1 cellular context compared by ENCODE assay signal in the genomic region with DNA sequence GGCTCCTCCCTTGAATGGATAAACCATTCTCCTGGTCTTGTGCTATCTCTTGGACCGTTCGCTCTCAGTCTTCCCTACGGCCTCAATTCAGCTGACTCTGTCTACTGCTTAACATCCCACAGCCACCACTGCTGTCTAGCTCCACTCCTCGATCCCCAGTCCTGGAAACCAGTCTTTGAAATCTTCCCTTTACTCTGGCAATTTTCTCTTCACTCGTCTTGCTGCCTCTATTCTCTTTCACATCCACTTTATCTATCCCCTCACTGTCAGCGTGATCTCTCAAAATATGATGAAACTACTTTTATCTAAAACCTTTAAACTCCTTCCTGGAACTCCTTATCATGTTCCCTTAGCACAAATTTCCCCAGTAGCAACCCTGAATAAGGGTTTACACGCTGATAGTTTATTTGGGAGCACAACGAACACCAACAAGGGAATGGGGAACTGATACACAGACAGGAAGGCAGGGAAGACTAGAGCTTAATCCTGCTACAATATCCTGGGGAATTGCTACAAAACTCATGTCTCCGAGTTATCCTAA.
TF ChIP-seq lines count a peak whose summit lies in the region.

No MANE protein-coding gene starts in this region.

TF ChIP-seq in K562, 482 proteins besides CTCF, POLR2A, EP300 and RAD21 (continued from another document and continues in another):
- TF ChIP-seq, protein P1, sequence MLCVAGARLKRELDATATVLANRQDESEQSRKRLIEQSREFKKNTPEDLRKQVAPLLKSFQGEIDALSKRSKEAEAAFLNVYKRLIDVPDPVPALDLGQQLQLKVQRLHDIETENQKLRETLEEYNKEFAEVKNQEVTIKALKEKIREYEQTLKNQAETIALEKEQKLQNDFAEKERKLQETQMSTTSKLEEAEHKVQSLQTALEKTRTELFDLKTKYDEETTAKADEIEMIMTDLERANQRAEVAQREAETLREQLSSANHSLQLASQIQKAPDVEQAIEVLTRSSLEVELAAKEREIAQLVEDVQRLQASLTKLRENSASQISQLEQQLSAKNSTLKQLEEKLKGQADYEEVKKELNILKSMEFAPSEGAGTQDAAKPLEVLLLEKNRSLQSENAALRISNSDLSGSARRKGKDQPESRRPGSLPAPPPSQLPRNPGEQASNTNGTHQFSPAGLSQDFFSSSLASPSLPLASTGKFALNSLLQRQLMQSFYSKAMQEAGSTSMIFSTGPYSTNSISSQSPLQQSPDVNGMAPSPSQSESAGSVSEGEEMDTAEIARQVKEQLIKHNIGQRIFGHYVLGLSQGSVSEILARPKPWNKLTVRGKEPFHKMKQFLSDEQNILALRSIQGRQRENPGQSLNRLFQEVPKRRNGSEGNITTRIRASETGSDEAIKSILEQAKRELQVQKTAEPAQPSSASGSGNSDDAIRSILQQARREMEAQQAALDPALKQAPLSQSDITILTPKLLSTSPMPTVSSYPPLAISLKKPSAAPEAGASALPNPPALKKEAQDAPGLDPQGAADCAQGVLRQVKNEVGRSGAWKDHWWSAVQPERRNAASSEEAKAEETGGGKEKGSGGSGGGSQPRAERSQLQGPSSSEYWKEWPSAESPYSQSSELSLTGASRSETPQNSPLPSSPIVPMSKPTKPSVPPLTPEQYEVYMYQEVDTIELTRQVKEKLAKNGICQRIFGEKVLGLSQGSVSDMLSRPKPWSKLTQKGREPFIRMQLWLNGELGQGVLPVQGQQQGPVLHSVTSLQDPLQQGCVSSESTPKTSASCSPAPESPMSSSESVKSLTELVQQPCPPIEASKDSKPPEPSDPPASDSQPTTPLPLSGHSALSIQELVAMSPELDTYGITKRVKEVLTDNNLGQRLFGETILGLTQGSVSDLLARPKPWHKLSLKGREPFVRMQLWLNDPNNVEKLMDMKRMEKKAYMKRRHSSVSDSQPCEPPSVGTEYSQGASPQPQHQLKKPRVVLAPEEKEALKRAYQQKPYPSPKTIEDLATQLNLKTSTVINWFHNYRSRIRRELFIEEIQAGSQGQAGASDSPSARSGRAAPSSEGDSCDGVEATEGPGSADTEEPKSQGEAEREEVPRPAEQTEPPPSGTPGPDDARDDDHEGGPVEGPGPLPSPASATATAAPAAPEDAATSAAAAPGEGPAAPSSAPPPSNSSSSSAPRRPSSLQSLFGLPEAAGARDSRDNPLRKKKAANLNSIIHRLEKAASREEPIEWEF (CRISPR knock-in tag; IDR thresholded peaks at IDR 0.05): no peak
- no peak for TF ChIP-seq PML (IDR thresholded peaks at IDR 0.05; ENCODE audit: low read length)
- TF ChIP-seq CHAMP1 (IDR thresholded peaks at IDR 0.05): peak; percentile 77
- peak; percentile 18; the same call in 1 of the 2 replicates for TF ChIP-seq ZEB2 (IDR thresholded peaks at IDR 0.05)
- TF ChIP-seq RNF2 (IDR thresholded peaks at IDR 0.05): peak; percentile 32; the same call in 1 of the 2 replicates
- TF ChIP-seq, protein P2, sequence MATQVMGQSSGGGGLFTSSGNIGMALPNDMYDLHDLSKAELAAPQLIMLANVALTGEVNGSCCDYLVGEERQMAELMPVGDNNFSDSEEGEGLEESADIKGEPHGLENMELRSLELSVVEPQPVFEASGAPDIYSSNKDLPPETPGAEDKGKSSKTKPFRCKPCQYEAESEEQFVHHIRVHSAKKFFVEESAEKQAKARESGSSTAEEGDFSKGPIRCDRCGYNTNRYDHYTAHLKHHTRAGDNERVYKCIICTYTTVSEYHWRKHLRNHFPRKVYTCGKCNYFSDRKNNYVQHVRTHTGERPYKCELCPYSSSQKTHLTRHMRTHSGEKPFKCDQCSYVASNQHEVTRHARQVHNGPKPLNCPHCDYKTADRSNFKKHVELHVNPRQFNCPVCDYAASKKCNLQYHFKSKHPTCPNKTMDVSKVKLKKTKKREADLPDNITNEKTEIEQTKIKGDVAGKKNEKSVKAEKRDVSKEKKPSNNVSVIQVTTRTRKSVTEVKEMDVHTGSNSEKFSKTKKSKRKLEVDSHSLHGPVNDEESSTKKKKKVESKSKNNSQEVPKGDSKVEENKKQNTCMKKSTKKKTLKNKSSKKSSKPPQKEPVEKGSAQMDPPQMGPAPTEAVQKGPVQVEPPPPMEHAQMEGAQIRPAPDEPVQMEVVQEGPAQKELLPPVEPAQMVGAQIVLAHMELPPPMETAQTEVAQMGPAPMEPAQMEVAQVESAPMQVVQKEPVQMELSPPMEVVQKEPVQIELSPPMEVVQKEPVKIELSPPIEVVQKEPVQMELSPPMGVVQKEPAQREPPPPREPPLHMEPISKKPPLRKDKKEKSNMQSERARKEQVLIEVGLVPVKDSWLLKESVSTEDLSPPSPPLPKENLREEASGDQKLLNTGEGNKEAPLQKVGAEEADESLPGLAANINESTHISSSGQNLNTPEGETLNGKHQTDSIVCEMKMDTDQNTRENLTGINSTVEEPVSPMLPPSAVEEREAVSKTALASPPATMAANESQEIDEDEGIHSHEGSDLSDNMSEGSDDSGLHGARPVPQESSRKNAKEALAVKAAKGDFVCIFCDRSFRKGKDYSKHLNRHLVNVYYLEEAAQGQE (CRISPR knock-in tag; IDR thresholded peaks at IDR 0.05; ENCODE audit: low read depth): no peak
- TF ChIP-seq MTA1 (IDR thresholded peaks at IDR 0.05; ENCODE audit: borderline replicate concordance): peak; percentile 84
- peak; percentile 78 for TF ChIP-seq CEBPB (tag; IDR thresholded peaks at IDR 0.05)
- TF ChIP-seq TARDBP (IDR thresholded peaks at IDR 0.05): no peak
- peak; percentile 70; the same call in 1 of the 2 replicates for TF ChIP-seq SMARCE1 (IDR thresholded peaks at IDR 0.05)
- no peak for TF ChIP-seq PHTF2 (CRISPR knock-in tag; IDR thresholded peaks at IDR 0.05)
- TF ChIP-seq, protein P3, sequence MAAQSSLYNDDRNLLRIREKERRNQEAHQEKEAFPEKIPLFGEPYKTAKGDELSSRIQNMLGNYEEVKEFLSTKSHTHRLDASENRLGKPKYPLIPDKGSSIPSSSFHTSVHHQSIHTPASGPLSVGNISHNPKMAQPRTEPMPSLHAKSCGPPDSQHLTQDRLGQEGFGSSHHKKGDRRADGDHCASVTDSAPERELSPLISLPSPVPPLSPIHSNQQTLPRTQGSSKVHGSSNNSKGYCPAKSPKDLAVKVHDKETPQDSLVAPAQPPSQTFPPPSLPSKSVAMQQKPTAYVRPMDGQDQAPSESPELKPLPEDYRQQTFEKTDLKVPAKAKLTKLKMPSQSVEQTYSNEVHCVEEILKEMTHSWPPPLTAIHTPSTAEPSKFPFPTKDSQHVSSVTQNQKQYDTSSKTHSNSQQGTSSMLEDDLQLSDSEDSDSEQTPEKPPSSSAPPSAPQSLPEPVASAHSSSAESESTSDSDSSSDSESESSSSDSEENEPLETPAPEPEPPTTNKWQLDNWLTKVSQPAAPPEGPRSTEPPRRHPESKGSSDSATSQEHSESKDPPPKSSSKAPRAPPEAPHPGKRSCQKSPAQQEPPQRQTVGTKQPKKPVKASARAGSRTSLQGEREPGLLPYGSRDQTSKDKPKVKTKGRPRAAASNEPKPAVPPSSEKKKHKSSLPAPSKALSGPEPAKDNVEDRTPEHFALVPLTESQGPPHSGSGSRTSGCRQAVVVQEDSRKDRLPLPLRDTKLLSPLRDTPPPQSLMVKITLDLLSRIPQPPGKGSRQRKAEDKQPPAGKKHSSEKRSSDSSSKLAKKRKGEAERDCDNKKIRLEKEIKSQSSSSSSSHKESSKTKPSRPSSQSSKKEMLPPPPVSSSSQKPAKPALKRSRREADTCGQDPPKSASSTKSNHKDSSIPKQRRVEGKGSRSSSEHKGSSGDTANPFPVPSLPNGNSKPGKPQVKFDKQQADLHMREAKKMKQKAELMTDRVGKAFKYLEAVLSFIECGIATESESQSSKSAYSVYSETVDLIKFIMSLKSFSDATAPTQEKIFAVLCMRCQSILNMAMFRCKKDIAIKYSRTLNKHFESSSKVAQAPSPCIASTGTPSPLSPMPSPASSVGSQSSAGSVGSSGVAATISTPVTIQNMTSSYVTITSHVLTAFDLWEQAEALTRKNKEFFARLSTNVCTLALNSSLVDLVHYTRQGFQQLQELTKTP (IDR thresholded peaks at IDR 0.05; ENCODE audit: low read depth in 1 of 2, partially characterized antibody in 2 of 2): peak; percentile 68 to 70
- TF ChIP-seq GATAD2B (IDR thresholded peaks at IDR 0.05; ENCODE audit: borderline replicate concordance): 0 out of 2 replicates have a peak, but pooled peaks have one; percentile 27
- TF ChIP-seq NCOA1 (IDR thresholded peaks at IDR 0.05; ENCODE audit: low read depth): 0 out of 2 replicates have a peak, but pooled peaks have one; percentile 32
- TF ChIP-seq, protein P4, sequence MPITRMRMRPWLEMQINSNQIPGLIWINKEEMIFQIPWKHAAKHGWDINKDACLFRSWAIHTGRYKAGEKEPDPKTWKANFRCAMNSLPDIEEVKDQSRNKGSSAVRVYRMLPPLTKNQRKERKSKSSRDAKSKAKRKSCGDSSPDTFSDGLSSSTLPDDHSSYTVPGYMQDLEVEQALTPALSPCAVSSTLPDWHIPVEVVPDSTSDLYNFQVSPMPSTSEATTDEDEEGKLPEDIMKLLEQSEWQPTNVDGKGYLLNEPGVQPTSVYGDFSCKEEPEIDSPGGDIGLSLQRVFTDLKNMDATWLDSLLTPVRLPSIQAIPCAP (CRISPR knock-in tag; IDR thresholded peaks at IDR 0.05; ENCODE audit: borderline replicate concordance): no peak
- no peak for TF ChIP-seq CBX5 (IDR thresholded peaks at IDR 0.05; ENCODE audit: borderline replicate concordance, low read depth)
- TF ChIP-seq, protein P5, sequence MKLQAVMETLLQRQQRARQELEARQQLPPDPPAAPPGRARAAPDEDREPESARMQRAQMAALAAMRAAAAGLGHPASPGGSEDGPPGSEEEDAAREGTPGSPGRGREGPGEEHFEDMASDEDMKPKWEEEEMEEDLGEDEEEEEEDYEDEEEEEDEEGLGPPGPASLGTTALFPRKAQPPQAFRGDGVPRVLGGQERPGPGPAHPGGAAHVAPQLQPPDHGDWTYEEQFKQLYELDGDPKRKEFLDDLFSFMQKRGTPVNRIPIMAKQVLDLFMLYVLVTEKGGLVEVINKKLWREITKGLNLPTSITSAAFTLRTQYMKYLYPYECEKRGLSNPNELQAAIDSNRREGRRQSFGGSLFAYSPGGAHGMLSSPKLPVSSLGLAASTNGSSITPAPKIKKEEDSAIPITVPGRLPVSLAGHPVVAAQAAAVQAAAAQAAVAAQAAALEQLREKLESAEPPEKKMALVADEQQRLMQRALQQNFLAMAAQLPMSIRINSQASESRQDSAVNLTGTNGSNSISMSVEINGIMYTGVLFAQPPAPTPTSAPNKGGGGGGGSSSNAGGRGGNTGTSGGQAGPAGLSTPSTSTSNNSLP (IDR thresholded peaks at IDR 0.05; ENCODE audit: borderline replicate concordance, low read depth, low read length): peak; percentile 43; the same call in 1 of the 2 replicates
- TF ChIP-seq CXXC5 (CRISPR knock-in tag; IDR thresholded peaks at IDR 0.05): peak; percentile 73
- TF ChIP-seq TOE1 (IDR thresholded peaks at IDR 0.05; ENCODE audit: borderline replicate concordance): peak; percentile 69
- no peak for TF ChIP-seq TOE1 (CRISPR knock-in tag; IDR thresholded peaks at IDR 0.05; ENCODE audit: borderline replicate concordance, low read depth)
- peak; percentile 22; the same call in 1 of the 2 replicates for TF ChIP-seq SMARCC2 (IDR thresholded peaks at IDR 0.05; ENCODE audit: low read depth)
- TF ChIP-seq, protein P6, sequence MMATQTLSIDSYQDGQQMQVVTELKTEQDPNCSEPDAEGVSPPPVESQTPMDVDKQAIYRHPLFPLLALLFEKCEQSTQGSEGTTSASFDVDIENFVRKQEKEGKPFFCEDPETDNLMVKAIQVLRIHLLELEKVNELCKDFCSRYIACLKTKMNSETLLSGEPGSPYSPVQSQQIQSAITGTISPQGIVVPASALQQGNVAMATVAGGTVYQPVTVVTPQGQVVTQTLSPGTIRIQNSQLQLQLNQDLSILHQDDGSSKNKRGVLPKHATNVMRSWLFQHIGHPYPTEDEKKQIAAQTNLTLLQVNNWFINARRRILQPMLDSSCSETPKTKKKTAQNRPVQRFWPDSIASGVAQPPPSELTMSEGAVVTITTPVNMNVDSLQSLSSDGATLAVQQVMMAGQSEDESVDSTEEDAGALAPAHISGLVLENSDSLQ (IDR thresholded peaks at IDR 0.05): peak; percentile 80
- TF ChIP-seq ZNF76 (CRISPR knock-in tag; IDR thresholded peaks at IDR 0.05; ENCODE audit: borderline replicate concordance): no peak
- TF ChIP-seq ELF4 (CRISPR knock-in tag; IDR thresholded peaks at IDR 0.05): 0 out of 2 replicates have a peak, but pooled peaks have one; percentile 23
- no peak for TF ChIP-seq NFIX (CRISPR knock-in tag; IDR thresholded peaks at IDR 0.05; ENCODE audit: low read depth)
- peak; percentile 52 for TF ChIP-seq TCF3 (CRISPR knock-in tag; IDR thresholded peaks at IDR 0.05)
- TF ChIP-seq HDAC3 (IDR thresholded peaks at IDR 0.05; ENCODE audit: borderline replicate concordance, partially characterized antibody): peak; percentile 42
- TF ChIP-seq, protein P7, sequence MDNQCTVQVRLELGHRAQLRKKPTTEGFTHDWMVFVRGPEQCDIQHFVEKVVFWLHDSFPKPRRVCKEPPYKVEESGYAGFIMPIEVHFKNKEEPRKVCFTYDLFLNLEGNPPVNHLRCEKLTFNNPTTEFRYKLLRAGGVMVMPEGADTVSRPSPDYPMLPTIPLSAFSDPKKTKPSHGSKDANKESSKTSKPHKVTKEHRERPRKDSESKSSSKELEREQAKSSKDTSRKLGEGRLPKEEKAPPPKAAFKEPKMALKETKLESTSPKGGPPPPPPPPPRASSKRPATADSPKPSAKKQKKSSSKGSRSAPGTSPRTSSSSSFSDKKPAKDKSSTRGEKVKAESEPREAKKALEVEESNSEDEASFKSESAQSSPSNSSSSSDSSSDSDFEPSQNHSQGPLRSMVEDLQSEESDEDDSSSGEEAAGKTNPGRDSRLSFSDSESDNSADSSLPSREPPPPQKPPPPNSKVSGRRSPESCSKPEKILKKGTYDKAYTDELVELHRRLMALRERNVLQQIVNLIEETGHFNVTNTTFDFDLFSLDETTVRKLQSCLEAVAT (IDR thresholded peaks at IDR 0.05): peak; percentile 67 to 78; a peak in 3 of 4 replicates
